Comparison of ENCODE assay signal across 8 cellular contexts in the genomic region with DNA sequence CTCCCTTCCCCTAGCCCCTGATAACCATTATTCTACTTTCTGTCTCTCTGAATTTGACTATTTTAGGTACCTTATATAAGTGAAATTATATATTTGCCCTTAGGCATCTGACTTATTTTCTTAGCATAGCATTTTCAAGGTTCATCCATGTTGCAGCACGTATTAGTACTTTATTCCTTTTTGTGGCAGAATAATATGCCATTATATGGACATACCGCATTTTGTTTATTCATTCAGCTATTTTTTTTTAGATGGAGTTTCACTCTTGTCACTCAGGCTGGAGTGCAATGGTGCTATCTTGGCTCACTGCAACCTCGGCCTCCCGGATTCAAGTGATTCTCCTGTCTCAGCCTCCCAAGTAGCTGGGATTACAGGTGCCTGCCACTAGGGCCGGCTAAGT.
"Had no signal": no experiment of that assay in that cellular context is flagged by ENCODE, and none has a peak within 500 bp of the region (broad histone marks: within the 10 kb centered on the region; RNA-seq: fewer than 3 reads in every experiment).

No MANE protein-coding gene starts in this region.

- H3K4me2 ChIP-seq: KMS-11 had no signal

- H3K9ac ChIP-seq: KMS-11 had no signal

- ATAC-seq: HepG2, K562 had no signal

- H3K27ac Mint-ChIP-seq: IgD-negative memory B cell had no signal

- H3K4me3 Mint-ChIP-seq: IgD-negative memory B cell had no signal

- H3K36me3 Mint-ChIP-seq: IgD-negative memory B cell had no signal

- H3K4me3 ChIP-seq: K562 had no signal

- H3K27ac ChIP-seq: HL-60, KMS-11 had no signal

- DNase-seq: IMR-90, KBM-7, KG1 had no signal

- H3K4me1 Mint-ChIP-seq: IgD-negative memory B cell had no signal
